In genomic region chr20:42963796-42964195, GRCh38 we compare ENCODE assay signal across 17 cellular contexts.
DNase-seq lines count a peak whose midpoint lies in the region; ATAC-seq and TF ChIP-seq lines count a peak whose summit lies in the region.
"Had no signal": no experiment of that assay in that cellular context is flagged by ENCODE, and none has a peak within 500 bp of the region (broad histone marks: within the 10 kb centered on the region; RNA-seq: fewer than 3 reads in every experiment).

No MANE protein-coding gene starts in this region.

- H3K36me3 ChIP-seq in HUES48 (ENCODE audit: control insufficient read depth, insufficient read depth, low read length) (no peaks in the 10 kb centered on the region), right lobe of liver (no peaks in the 10 kb centered on the region)

- H3K27ac Mint-ChIP-seq in WTC11: no peak overlapping the region
- H3K27ac Mint-ChIP-seq: CD14-positive monocyte; CD8-positive, alpha-beta T cell had no signal

- ATAC-seq in WTC11 (peak; percentile 96), right lobe of liver (no peak)
- ATAC-seq: A549; CD8-positive, alpha-beta T cell; HepG2 had no signal

- peaks cover 8% of the 10 kb centered on the region for H3K36me3 Mint-ChIP-seq in WTC11
- H3K36me3 Mint-ChIP-seq: CD14-positive monocyte; CD8-positive, alpha-beta T cell had no signal

- no peaks in the 10 kb centered on the region for H3K27me3 ChIP-seq in HUES48 (ENCODE audit: control insufficient read depth, insufficient read depth, low read length)
- H3K27me3 ChIP-seq in right lobe of liver: no peaks in the 10 kb centered on the region

- H3K4me1 ChIP-seq in HUES48 (ENCODE audit: control insufficient read depth, insufficient read depth, low read length): peaks cover 12% of the 10 kb centered on the region
- H3K4me1 ChIP-seq in right lobe of liver: peaks cover 0 to 4% (median 0%) of the 10 kb centered on the region in 4 donors
- H3K4me1 ChIP-seq: A549 had no signal

- H3K27ac ChIP-seq in HUES48 (ENCODE audit: low read depth, low read length): peak overlapping the region; percentile 70
- H3K27ac ChIP-seq in right lobe of liver: no peak overlapping the region
- H3K27ac ChIP-seq: A549 had no signal

- DNase-seq in WTC11 (ENCODE audit: low spot score) (no peak), iPS-NIHi11 (ENCODE audit: low spot score) (peak; percentile 48), glomerular visceral epithelial cell (ENCODE audit: extremely low spot score) (no peak), right lobe of liver (no peak), NCI-H146 treated with DMSO at 0.1 percent for 48 hours (lab: John Stamatoyannopoulos, UW; ENCODE audit: unreplicated experiment) (no peak)
- no peak for DNase-seq in activated naive CD4-positive, alpha-beta T cell treated with Interleukin-2 at 50 U/mL for 16 hours
- DNase-seq: CD8-positive, alpha-beta T cell; COR-L47; DMS153; DMS79 treated with DMSO at 0.1 percent for 48 hours; EL; GDM1; H9 had no signal

- peaks cover 28% of the 10 kb centered on the region for H3K4me1 Mint-ChIP-seq in WTC11
- H3K4me1 Mint-ChIP-seq: CD14-positive monocyte had no signal

- CTCF ChIA-PET in WTC11 (lab: Charles Lee): no interaction called here

- H3K9me3 ChIP-seq in HUES48 (ENCODE audit: control insufficient read depth, insufficient read depth, low read length): no peaks in the 10 kb centered on the region
- no peaks in the 10 kb centered on the region for H3K9me3 ChIP-seq in right lobe of liver
- H3K9me3 ChIP-seq: A549 had no signal

- peaks cover 12% of the 10 kb centered on the region for H3K9me3 Mint-ChIP-seq in WTC11
- H3K9me3 Mint-ChIP-seq: CD8-positive, alpha-beta T cell had no signal

- TF ChIP-seq CTCF in WTC11 (IDR thresholded peaks at IDR 0.05): no peak
- no peak for TF ChIP-seq CTCF in right lobe of liver (IDR thresholded peaks at IDR 0.05)

- no peak overlapping the region; the same call in 1 of the 2 replicates for H3K4me3 ChIP-seq in HUES48 (ENCODE audit: low read depth, low read length)
- no peak overlapping the region for H3K4me3 ChIP-seq in right lobe of liver
- H3K4me3 ChIP-seq: A549 had no signal

- H3K9ac ChIP-seq in HUES48 (ENCODE audit: low read depth, low read length): no peak overlapping the region

- TF ChIP-seq POLR2A in right lobe of liver (IDR thresholded peaks at IDR 0.05): no peak

- WGBS in right lobe of liver (ENCODE audit: insufficient coverage, low coverage, low lambda C conversion rate, missing lambda C conversion rate): 43% methylated on average over 2 of the region's 2 CpGs

- POLR2A ChIA-PET in WTC11 (lab: Charles Lee): no interaction called here

- intact Hi-C loops in right lobe of liver (cut with DNase I): no loop called here

- H3K27me3 Mint-ChIP-seq in WTC11 (ENCODE audit: low read depth): peaks cover 10% of the 10 kb centered on the region

- H3K4me3 Mint-ChIP-seq in WTC11: no peak overlapping the region
- H3K4me3 Mint-ChIP-seq: CD14-positive monocyte; CD8-positive, alpha-beta T cell; H9 had no signal

TF ChIP-seq in WTC11, 78 proteins besides CTCF, POLR2A, EP300 and RAD21 (continues in another document):
- TF ChIP-seq PREB (CRISPR knock-in tag; IDR thresholded peaks at IDR 0.05; ENCODE audit: borderline replicate concordance) (no peak), AFF4 (CRISPR knock-in tag; IDR thresholded peaks at IDR 0.05; ENCODE audit: borderline replicate concordance) (no peak), GRHL2 (CRISPR knock-in tag; IDR thresholded peaks at IDR 0.05; ENCODE audit: insufficient replicate concordance, severe bottlenecking) (no peak), SMAD4 (CRISPR knock-in tag; IDR thresholded peaks at IDR 0.05) (no peak), E2F4 (CRISPR knock-in tag; IDR thresholded peaks at IDR 0.05; ENCODE audit: borderline replicate concordance, low read depth) (no peak), CREB1 (CRISPR knock-in tag; IDR thresholded peaks at IDR 0.05) (no peak), HMGXB4 (CRISPR knock-in tag; IDR thresholded peaks at IDR 0.05) (no peak), USF1 (CRISPR knock-in tag; IDR thresholded peaks at IDR 0.05) (no peak), SOX15 (CRISPR knock-in tag; IDR thresholded peaks at IDR 0.05) (no peak), ATF1 (CRISPR knock-in tag; IDR thresholded peaks at IDR 0.05) (no peak), SP1 (CRISPR knock-in tag; conservative IDR thresholded peaks at IDR 0.05) (no peak), FOXJ3 (CRISPR knock-in tag; IDR thresholded peaks at IDR 0.05; ENCODE audit: borderline replicate concordance) (no peak), ZSCAN18 (CRISPR knock-in tag; IDR thresholded peaks at IDR 0.05) (no peak)
